In the genomic region with DNA sequence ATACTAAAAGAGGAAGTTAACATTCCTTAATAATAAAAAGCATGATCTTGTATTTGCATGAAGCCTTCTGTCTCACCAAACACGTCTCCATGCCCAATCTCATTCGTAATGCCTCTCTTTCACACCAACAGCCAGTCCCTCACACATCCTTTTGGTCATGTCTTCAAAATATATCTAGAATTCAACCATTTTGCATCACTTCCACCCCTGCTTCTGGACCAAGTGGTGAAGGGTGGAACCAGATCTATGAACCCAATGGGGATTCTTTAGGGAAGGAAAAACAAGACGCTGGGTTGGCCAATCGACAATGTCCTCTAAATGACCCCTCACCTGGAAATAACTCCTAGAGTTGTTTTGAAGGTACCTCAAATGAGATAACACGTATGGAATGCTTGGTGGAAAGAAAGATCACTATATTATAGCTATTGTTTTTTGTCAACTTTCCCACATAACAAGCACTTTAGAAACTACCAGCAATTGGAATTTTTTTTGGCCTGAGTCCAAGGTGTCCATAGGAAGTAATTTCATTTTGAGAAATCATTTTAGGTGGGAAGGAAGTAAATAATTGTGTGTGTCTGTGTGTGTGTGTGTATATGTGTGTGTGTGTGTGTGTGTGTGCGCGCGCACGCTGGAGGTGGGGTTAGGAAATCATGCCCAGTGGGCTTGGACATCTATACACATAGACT, we compare ENCODE assay signal across 25 cellular contexts. TPM values are rescaled to one million over a fixed set of nuclear protein-coding genes. Genes with fewer than 3 reads are reported as not detected.
"Had no signal": no experiment of that assay in that cellular context is flagged by ENCODE, and none has a peak within 500 bp of the region (broad histone marks: within the 10 kb centered on the region; RNA-seq: fewer than 3 reads in every experiment).

Gene KCNA10, minus strand, starts transcription at position 51 of the 686 bp plus-strand sequence. CDS start 388 bp downstream, outside the sequence.

- DNase-seq: IMR-90, Kasumi-1, MM.1S, NCI-H1092 treated with DMSO at 0.1 percent for 48 hours, NCI-H1436, NCI-H187, NCI-H2029, NCI-H2081 treated with DMSO at 0.1 percent for 48 hours, NCI-H2171, NCI-H226, NCI-H446, NCI-H510A, NCI-H524 treated with DMSO at 0.1 percent for 48 hours, NCI-H69, NCI-H774, Right ventricle myocardium superior, RPMI8226, SIG-M5 had no signal

- H3K4me3 ChIP-seq: SJSA1, SK-N-MC had no signal

- H3K27ac ChIP-seq: KMS-11, SJSA1, SK-N-MC had no signal

- H3K9me3 ChIP-seq: SJSA1 had no signal

- ATAC-seq: HepG2 had no signal

- H3K36me3 ChIP-seq: SJSA1 had no signal

- H3K4me1 ChIP-seq: SJSA1 had no signal

- H3K9ac ChIP-seq: KMS-11 had no signal

- H3K4me2 ChIP-seq: KMS-11 had no signal

- FAIRE-seq: HepG2, RCC 7860 had no signal

RNA-seq across cellular contexts. Expression of gene KCNA10, which starts in this region (rescaled TPM):
- total RNA-seq: HepG2, HT1080, IMR-90, M059J, Right ventricle myocardium superior, SJSA1 had no signal
- polyA plus RNA-seq: HepG2, IMR-90 had no signal
